Comparison of ENCODE assay signal across 2 cellular contexts in genomic region chr5:89307141-89307540, GRCh38.
TF ChIP-seq lines count a peak whose summit lies in the region.

No MANE protein-coding gene starts in this region.

TF ChIP-seq in HEK293, 187 proteins besides CTCF, POLR2A, EP300 and RAD21:
- TF ChIP-seq ZNF146 (tag by site-specific recombination; IDR thresholded peaks at IDR 0.05): peak; percentile 73

TF ChIP-seq in K562, 482 proteins besides CTCF, POLR2A, EP300 and RAD21:
- peak; percentile 95 for TF ChIP-seq ZNF146 (CRISPR knock-in tag; IDR thresholded peaks at IDR 0.05; ENCODE audit: unreplicated experiment)
